2 cellular contexts compared by ENCODE assay signal in the genomic region with DNA sequence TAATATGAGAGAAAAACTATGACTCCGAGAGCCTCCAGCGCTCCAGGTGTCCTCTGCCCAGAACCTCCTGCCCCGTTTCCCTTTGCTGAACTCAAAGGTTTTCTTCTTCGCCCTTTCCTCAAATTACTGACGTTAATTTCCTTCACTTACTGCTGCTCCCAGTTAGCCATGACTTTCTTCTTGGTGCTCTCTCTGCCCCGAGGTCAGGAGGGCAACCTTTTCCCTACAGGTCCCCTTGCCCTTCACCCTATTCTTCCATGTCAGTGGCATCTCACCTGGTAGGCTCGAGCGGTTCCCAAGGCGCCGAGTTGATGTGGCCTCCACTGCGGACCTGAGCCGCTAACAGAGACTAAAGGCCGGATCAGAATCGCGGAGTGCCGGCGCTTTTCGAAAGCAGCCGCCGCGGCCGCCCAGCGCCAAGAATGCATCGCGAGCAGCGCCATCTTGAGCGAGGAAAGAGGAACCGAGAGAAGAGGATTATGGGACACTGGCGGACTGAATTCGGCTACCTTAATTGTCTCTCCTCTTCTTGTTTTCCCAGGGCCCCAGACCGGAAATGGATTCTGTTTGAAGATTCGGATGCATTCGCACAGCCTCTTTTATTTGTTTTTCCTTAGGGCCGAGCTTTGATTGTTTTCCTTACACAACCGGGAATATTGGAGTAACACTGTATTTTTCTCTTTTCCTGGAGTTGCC.
TF ChIP-seq lines count a peak whose summit lies in the region.

A gene (minus strand): TSS at position 454 of the 696 bp plus-strand sequence. CDS start 11 bp downstream, at position 443.

TF ChIP-seq in HEK293, 187 proteins besides CTCF, POLR2A, EP300 and RAD21 (continued from another document and continues in another):
- TF ChIP-seq, protein P1, sequence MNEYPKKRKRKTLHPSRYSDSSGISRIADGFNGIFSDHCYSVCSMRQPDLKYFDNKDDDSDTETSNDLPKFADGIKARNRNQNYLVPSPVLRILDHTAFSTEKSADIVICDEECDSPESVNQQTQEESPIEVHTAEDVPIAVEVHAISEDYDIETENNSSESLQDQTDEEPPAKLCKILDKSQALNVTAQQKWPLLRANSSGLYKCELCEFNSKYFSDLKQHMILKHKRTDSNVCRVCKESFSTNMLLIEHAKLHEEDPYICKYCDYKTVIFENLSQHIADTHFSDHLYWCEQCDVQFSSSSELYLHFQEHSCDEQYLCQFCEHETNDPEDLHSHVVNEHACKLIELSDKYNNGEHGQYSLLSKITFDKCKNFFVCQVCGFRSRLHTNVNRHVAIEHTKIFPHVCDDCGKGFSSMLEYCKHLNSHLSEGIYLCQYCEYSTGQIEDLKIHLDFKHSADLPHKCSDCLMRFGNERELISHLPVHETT (tag by site-specific recombination; IDR thresholded peaks at IDR 0.05), result 0 out of 2 replicates have a peak, but pooled peaks have one; percentile 22
- TF ChIP-seq RBAK (tag by site-specific recombination; IDR thresholded peaks at IDR 0.05) (no peak), ZNF76 (tag by site-specific recombination; IDR thresholded peaks at IDR 0.05; ENCODE audit: borderline replicate concordance, low read depth) (peak; percentile 92), ZBTB20 (tag by site-specific recombination; IDR thresholded peaks at IDR 0.05) (peak; percentile 84), KLF8 (tag by site-specific recombination; IDR thresholded peaks at IDR 0.05) (0 out of 2 replicates have a peak, but pooled peaks have one; percentile 14), ZEB2 (tag by site-specific recombination; IDR thresholded peaks at IDR 0.05) (0 out of 2 replicates have a peak, but pooled peaks have one; percentile 52), ZSCAN30 (tag by site-specific recombination; IDR thresholded peaks at IDR 0.05) (0 out of 2 replicates have a peak, but pooled peaks have one; percentile 14), ZNF366 (tag by site-specific recombination; conservative IDR thresholded peaks at IDR 0.05) (peak; percentile 69), ZNF394 (tag by site-specific recombination; IDR thresholded peaks at IDR 0.05; ENCODE audit: borderline replicate concordance) (peak; percentile 12; the same call in 1 of the 2 replicates), ZNF350 (tag by site-specific recombination; IDR thresholded peaks at IDR 0.05) (no peak), ZNF2 (tag by site-specific recombination; IDR thresholded peaks at IDR 0.05) (peak; percentile 61), ZXDB (tag by site-specific recombination; IDR thresholded peaks at IDR 0.05) (peak; percentile 65), ZNF335 (tag by site-specific recombination; conservative IDR thresholded peaks at IDR 0.05) (peak; percentile 63), ZBTB17 (tag by site-specific recombination; IDR thresholded peaks at IDR 0.05) (peak; percentile 51; the same call in 1 of the 2 replicates), SP7 (tag by site-specific recombination; IDR thresholded peaks at IDR 0.05) (peak; percentile 42; the same call in 1 of the 2 replicates), MYNN (tag by site-specific recombination; IDR thresholded peaks at IDR 0.05; ENCODE audit: borderline replicate concordance) (no peak), TRIM28 (IDR thresholded peaks at IDR 0.05; ENCODE audit: borderline replicate concordance, low read length) (0 out of 2 replicates have a peak, but pooled peaks have one; percentile 18), YY1 (tag by site-specific recombination; IDR thresholded peaks at IDR 0.05) (peak; percentile 85), ZNF24 (tag by site-specific recombination; IDR thresholded peaks at IDR 0.05) (0 out of 2 replicates have a peak, but pooled peaks have one; percentile 89)
- TF ChIP-seq, protein P2, sequence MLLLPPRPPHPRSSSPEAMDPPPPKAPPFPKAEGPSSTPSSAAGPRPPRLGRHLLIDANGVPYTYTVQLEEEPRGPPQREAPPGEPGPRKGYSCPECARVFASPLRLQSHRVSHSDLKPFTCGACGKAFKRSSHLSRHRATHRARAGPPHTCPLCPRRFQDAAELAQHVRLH (tag by site-specific recombination; IDR thresholded peaks at IDR 0.05), result peak; percentile 34; the same call in 1 of the 2 replicates
- TF ChIP-seq, protein P3, sequence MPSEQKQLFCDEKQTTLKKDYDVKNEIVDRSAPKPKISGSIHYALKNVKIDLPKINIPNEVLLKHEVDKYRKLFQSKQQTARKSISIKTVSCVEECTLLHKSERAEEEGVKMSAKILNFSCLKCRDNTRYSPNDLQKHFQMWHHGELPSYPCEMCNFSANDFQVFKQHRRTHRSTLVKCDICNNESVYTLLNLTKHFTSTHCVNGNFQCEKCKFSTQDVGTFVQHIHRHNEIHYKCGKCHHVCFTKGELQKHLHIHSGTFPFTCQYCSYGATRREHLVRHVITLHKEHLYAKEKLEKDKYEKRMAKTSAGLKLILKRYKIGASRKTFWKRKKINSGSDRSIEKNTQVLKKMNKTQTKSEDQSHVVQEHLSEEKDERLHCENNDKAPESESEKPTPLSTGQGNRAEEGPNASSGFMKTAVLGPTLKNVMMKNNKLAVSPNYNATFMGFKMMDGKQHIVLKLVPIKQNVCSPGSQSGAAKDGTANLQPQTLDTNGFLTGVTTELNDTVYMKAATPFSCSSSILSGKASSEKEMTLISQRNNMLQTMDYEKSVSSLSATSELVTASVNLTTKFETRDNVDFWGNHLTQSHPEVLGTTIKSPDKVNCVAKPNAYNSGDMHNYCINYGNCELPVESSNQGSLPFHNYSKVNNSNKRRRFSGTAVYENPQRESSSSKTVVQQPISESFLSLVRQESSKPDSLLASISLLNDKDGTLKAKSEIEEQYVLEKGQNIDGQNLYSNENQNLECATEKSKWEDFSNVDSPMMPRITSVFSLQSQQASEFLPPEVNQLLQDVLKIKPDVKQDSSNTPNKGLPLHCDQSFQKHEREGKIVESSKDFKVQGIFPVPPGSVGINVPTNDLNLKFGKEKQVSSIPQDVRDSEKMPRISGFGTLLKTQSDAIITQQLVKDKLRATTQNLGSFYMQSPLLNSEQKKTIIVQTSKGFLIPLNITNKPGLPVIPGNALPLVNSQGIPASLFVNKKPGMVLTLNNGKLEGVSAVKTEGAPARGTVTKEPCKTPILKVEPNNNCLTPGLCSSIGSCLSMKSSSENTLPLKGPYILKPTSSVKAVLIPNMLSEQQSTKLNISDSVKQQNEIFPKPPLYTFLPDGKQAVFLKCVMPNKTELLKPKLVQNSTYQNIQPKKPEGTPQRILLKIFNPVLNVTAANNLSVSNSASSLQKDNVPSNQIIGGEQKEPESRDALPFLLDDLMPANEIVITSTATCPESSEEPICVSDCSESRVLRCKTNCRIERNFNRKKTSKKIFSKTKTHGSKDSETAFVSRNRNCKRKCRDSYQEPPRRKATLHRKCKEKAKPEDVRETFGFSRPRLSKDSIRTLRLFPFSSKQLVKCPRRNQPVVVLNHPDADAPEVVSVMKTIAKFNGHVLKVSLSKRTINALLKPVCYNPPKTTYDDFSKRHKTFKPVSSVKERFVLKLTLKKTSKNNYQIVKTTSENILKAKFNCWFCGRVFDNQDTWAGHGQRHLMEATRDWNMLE (tag by site-specific recombination; conservative IDR thresholded peaks at IDR 0.05; ENCODE audit: low read depth), result peak; percentile 86
- TF ChIP-seq, protein P4, sequence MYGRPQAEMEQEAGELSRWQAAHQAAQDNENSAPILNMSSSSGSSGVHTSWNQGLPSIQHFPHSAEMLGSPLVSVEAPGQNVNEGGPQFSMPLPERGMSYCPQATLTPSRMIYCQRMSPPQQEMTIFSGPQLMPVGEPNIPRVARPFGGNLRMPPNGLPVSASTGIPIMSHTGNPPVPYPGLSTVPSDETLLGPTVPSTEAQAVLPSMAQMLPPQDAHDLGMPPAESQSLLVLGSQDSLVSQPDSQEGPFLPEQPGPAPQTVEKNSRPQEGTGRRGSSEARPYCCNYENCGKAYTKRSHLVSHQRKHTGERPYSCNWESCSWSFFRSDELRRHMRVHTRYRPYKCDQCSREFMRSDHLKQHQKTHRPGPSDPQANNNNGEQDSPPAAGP (tag by site-specific recombination; IDR thresholded peaks at IDR 0.05), result no peak

TF ChIP-seq in SK-N-SH, 30 proteins besides CTCF, POLR2A, EP300 and RAD21 (continued from another document):
- TF ChIP-seq, protein P5, sequence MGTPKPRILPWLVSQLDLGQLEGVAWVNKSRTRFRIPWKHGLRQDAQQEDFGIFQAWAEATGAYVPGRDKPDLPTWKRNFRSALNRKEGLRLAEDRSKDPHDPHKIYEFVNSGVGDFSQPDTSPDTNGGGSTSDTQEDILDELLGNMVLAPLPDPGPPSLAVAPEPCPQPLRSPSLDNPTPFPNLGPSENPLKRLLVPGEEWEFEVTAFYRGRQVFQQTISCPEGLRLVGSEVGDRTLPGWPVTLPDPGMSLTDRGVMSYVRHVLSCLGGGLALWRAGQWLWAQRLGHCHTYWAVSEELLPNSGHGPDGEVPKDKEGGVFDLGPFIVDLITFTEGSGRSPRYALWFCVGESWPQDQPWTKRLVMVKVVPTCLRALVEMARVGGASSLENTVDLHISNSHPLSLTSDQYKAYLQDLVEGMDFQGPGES (IDR thresholded peaks at IDR 0.05; ENCODE audit: low read depth, low read length), result no peak
- TF ChIP-seq GATA2 (CRISPR knock-in tag; IDR thresholded peaks at IDR 0.05) (no peak), FOSL2 (IDR thresholded peaks at IDR 0.05; ENCODE audit: borderline replicate concordance, low read depth) (no peak), NRF1 (IDR thresholded peaks at IDR 0.05; ENCODE audit: low read depth, low read length) (no peak), EZH2phosphoT487 (IDR thresholded peaks at IDR 0.05; ENCODE audit: borderline replicate concordance, low read depth) (no peak), POLR2AphosphoS5 (IDR thresholded peaks at IDR 0.05; ENCODE audit: low read depth, low read length) (peak; percentile 86), TAF1 (IDR thresholded peaks at IDR 0.05; ENCODE audit: borderline replicate concordance, low read depth, low read length) (peak; percentile 95), TCF12 (IDR thresholded peaks at IDR 0.05) (no peak), NFIC (IDR thresholded peaks at IDR 0.05; ENCODE audit: borderline replicate concordance) (no peak), JUND (IDR thresholded peaks at IDR 0.05) (no peak), MEF2A (IDR thresholded peaks at IDR 0.05; ENCODE audit: borderline replicate concordance, low read depth) (no peak), SIN3A (IDR thresholded peaks at IDR 0.05; ENCODE audit: borderline replicate concordance, low read depth, low read length) (peak; percentile 83), SMC3 (IDR thresholded peaks at IDR 0.05; ENCODE audit: low read depth, low read length) (no peak), CHD2 (IDR thresholded peaks at IDR 0.05; ENCODE audit: low read length, partially characterized antibody) (peak; percentile 83), TEAD4 (IDR thresholded peaks at IDR 0.05; ENCODE audit: borderline replicate concordance, insufficient read depth) (no peak), RCOR1 (IDR thresholded peaks at IDR 0.05; ENCODE audit: low read length) (no peak), FOXM1 (IDR thresholded peaks at IDR 0.05; ENCODE audit: low read depth) (no peak), YY1 (IDR thresholded peaks at IDR 0.05; ENCODE audit: low read depth) (peak; percentile 96), RFX5 (IDR thresholded peaks at IDR 0.05; ENCODE audit: low read length) (no peak), RXRA (IDR thresholded peaks at IDR 0.05; ENCODE audit: borderline replicate concordance, low read depth) (no peak; the same call in 1 of the 2 replicates), FOXJ3 (CRISPR knock-in tag; IDR thresholded peaks at IDR 0.05) (no peak)
- TF ChIP-seq, protein P6, sequence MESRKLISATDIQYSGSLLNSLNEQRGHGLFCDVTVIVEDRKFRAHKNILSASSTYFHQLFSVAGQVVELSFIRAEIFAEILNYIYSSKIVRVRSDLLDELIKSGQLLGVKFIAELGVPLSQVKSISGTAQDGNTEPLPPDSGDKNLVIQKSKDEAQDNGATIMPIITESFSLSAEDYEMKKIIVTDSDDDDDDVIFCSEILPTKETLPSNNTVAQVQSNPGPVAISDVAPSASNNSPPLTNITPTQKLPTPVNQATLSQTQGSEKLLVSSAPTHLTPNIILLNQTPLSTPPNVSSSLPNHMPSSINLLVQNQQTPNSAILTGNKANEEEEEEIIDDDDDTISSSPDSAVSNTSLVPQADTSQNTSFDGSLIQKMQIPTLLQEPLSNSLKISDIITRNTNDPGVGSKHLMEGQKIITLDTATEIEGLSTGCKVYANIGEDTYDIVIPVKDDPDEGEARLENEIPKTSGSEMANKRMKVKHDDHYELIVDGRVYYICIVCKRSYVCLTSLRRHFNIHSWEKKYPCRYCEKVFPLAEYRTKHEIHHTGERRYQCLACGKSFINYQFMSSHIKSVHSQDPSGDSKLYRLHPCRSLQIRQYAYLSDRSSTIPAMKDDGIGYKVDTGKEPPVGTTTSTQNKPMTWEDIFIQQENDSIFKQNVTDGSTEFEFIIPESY (IDR thresholded peaks at IDR 0.05; ENCODE audit: borderline replicate concordance, low read depth), result 0 out of 2 replicates have a peak, but pooled peaks have one; percentile 78
- TF ChIP-seq, protein P7, sequence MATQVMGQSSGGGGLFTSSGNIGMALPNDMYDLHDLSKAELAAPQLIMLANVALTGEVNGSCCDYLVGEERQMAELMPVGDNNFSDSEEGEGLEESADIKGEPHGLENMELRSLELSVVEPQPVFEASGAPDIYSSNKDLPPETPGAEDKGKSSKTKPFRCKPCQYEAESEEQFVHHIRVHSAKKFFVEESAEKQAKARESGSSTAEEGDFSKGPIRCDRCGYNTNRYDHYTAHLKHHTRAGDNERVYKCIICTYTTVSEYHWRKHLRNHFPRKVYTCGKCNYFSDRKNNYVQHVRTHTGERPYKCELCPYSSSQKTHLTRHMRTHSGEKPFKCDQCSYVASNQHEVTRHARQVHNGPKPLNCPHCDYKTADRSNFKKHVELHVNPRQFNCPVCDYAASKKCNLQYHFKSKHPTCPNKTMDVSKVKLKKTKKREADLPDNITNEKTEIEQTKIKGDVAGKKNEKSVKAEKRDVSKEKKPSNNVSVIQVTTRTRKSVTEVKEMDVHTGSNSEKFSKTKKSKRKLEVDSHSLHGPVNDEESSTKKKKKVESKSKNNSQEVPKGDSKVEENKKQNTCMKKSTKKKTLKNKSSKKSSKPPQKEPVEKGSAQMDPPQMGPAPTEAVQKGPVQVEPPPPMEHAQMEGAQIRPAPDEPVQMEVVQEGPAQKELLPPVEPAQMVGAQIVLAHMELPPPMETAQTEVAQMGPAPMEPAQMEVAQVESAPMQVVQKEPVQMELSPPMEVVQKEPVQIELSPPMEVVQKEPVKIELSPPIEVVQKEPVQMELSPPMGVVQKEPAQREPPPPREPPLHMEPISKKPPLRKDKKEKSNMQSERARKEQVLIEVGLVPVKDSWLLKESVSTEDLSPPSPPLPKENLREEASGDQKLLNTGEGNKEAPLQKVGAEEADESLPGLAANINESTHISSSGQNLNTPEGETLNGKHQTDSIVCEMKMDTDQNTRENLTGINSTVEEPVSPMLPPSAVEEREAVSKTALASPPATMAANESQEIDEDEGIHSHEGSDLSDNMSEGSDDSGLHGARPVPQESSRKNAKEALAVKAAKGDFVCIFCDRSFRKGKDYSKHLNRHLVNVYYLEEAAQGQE (IDR thresholded peaks at IDR 0.05; ENCODE audit: low read depth, low read length), result no peak
- TF ChIP-seq, protein P8, sequence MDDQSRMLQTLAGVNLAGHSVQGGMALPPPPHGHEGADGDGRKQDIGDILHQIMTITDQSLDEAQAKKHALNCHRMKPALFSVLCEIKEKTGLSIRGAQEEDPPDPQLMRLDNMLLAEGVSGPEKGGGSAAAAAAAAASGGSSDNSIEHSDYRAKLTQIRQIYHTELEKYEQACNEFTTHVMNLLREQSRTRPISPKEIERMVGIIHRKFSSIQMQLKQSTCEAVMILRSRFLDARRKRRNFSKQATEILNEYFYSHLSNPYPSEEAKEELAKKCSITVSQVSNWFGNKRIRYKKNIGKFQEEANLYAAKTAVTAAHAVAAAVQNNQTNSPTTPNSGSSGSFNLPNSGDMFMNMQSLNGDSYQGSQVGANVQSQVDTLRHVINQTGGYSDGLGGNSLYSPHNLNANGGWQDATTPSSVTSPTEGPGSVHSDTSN (IDR thresholded peaks at IDR 0.05), result no peak
- TF ChIP-seq, protein P9, sequence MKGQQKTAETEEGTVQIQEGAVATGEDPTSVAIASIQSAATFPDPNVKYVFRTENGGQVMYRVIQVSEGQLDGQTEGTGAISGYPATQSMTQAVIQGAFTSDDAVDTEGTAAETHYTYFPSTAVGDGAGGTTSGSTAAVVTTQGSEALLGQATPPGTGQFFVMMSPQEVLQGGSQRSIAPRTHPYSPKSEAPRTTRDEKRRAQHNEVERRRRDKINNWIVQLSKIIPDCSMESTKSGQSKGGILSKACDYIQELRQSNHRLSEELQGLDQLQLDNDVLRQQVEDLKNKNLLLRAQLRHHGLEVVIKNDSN (IDR thresholded peaks at IDR 0.05; ENCODE audit: borderline replicate concordance, low read depth), result 0 out of 2 replicates have a peak, but pooled peaks have one; percentile 17
